12 cellular contexts compared by ENCODE assay signal in the genomic region with DNA sequence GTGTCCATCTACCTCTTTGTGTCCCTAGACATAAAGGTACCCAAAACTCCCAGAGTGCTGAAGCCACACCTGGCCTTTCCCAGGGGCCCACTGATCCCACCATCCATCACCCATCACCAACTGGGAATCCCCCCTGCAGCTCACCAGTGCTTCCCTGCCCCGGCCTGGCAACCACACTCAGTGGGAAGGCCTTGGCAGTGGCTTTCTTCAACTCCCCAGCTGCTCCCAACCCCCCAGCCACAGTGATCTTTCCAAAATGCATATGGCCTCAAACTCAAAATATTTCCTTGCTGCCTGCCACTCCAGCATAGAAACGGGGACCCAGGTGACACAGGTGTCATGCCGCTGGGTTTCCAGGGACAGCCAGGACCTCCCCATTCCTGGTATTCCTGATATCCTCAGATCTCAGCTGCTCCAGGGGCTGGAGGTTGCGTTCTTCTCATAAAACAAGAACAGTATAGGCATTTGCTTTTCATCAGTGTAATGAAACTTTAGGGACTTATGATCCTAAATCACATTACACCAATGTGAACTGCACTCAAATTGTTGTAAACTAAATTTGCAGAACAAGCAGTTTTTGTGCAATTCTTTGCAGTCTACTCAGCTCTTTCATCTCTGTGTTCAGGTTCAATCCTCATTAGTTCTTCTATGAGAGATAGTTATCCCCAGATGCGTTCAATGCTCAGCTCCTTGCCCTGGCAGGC. TPM values are rescaled to one million over a fixed set of nuclear protein-coding genes. Genes with fewer than 3 reads are reported as not detected.
DNase-seq lines count a peak whose midpoint lies in the region; ATAC-seq, FAIRE-seq and TF ChIP-seq lines count a peak whose summit lies in the region.
"Had no signal": no experiment of that assay in that cellular context is flagged by ENCODE, and none has a peak within 500 bp of the region (broad histone marks: within the 10 kb centered on the region; RNA-seq: fewer than 3 reads in every experiment).

No MANE protein-coding gene starts in this region.

- no TSS peak for BruUV-seq in HepG2 (replicated peaks; lab: Mats Ljungman, UMichigan)

- H2AK5ac ChIP-seq in mesenchymal stem cell (ENCODE audit: low read length, severe bottlenecking) = no peak overlapping the region

- H3K27ac ChIP-seq in HepG2 (ENCODE audit: extremely low read length, insufficient read depth, low read length) (no peak overlapping the region), right lobe of liver (no peak overlapping the region), mesenchymal stem cell (ENCODE audit: low read length, poor library complexity, severe bottlenecking) (no peak overlapping the region)

- H2AFZ ChIP-seq in HepG2 (ENCODE audit: low read length) = no peak overlapping the region
- H2AFZ ChIP-seq in mesenchymal stem cell (ENCODE audit: low read depth, low read length) = no peak overlapping the region

- H3K36me3 ChIP-seq in HepG2 (replicated peaks in 1 of 2; ENCODE audit: control insufficient read depth in 1 of 2, insufficient read depth in 2 of 2, low read length in 2 of 2) (no peaks in the 10 kb centered on the region), right lobe of liver (no peaks in the 10 kb centered on the region), mesenchymal stem cell (ENCODE audit: control insufficient read depth in 1 of 2, insufficient read depth in 2 of 2, low read depth in 1 of 2, low read length in 2 of 2) (no peaks in the 10 kb centered on the region)

- no peak overlapping the region for H3K4ac ChIP-seq in mesenchymal stem cell (ENCODE audit: low read depth in 1 of 2, low read length in 2 of 2)

- in situ Hi-C loops in HepG2 (cut with HindIII; ENCODE audit: extremely low pct_ligation_motif_present, low pct_unique_long_range_greater_than_20kb) = no loop called here

- no peak overlapping the region for H4K8ac ChIP-seq in mesenchymal stem cell (ENCODE audit: low read length)

- peaks cover 12 to 82% of the 10 kb centered on the region in 2 experiments; a peak in 4 of 5 replicates for H3K27me3 ChIP-seq in HepG2 (ENCODE audit: control insufficient read depth in 1 of 2, insufficient read depth in 2 of 2, low read length in 2 of 2)
- H3K27me3 ChIP-seq in right lobe of liver = peaks cover 0 to 27% of the 10 kb centered on the region in 2 donors
- H3K27me3 ChIP-seq in mesenchymal stem cell (ENCODE audit: control insufficient read depth in 1 of 2, insufficient read depth in 1 of 2, low read length in 2 of 2) = peaks cover 46 to 92% of the 10 kb centered on the region in 2 experiments

- H3K4me2 ChIP-seq in HepG2 (ENCODE audit: low read depth, low read length) (no peak overlapping the region), mesenchymal stem cell (ENCODE audit: low read length, poor library complexity, severe bottlenecking) (peak overlapping the region; percentile 80)

- POLR2A ChIA-PET in HepG2 (lab: Yijun Ruan, JAX) = no interaction called here
- POLR2A ChIA-PET in activated CD8-positive, alpha-beta T cell treated with anti-CD3 and anti-CD28 coated beads for 36 hours (lab: Charles Lee) = no interaction called here

- no peak for TF ChIP-seq POLR2A in HepG2 (IDR thresholded peaks at IDR 0.05; ENCODE audit: insufficient read depth in 1 of 2, low read depth in 2 of 2, low read length in 2 of 2)
- TF ChIP-seq POLR2A in right lobe of liver (IDR thresholded peaks at IDR 0.05) = no peak

- no peak for DNase-seq in HepG2 (ENCODE audit: low spot score)
- no peak for DNase-seq in right lobe of liver
- no peak for DNase-seq in activated CD8-positive, alpha-beta T cell treated with anti-CD3 and anti-CD28 coated beads for 36 hours
- no peak for DNase-seq in mesenchymal stem cell
- DNase-seq in type B pancreatic cell (ENCODE audit: extremely low spot score, unreplicated experiment) = no peak
- DNase-seq in amygdala (lab: John Stamatoyannopoulos, UW) = no peak
- DNase-seq: C1 segment of cervical spinal cord, GF-D8, PC-3 had no signal

- TF ChIP-seq CTCF in HepG2 (CRISPR knock-in tag; IDR thresholded peaks at IDR 0.05) (no peak), right lobe of liver (IDR thresholded peaks at IDR 0.05) (no peak), type B pancreatic cell (conservative IDR thresholded peaks at IDR 0.05) (no peak)
- no peak for TF ChIP-seq CTCF in activated CD8-positive, alpha-beta T cell treated with anti-CD3 and anti-CD28 coated beads for 36 hours (IDR thresholded peaks at IDR 0.05)

- ATAC-seq in HepG2 (no peak), right lobe of liver (no peak), GM18907 (IDR thresholded peaks at IDR 0.05; ENCODE audit: unreplicated experiment) (no peak), GM18909 (IDR thresholded peaks at IDR 0.05; ENCODE audit: poor library complexity, unreplicated experiment) (no peak)
- ATAC-seq in activated CD8-positive, alpha-beta T cell treated with anti-CD3 and anti-CD28 coated beads for 36 hours = no peak
- ATAC-seq: PC-3 had no signal

- no peak overlapping the region for H2BK12ac ChIP-seq in mesenchymal stem cell (ENCODE audit: low read length in 2 of 2)

- peaks cover 21% of the 10 kb centered on the region for H3K4me1 Mint-ChIP-seq in activated CD8-positive, alpha-beta T cell treated with anti-CD3 and anti-CD28 coated beads for 36 hours (ENCODE audit: low read depth)
- H3K4me1 Mint-ChIP-seq in type B pancreatic cell (ENCODE audit: unreplicated experiment) = peaks cover 18% of the 10 kb centered on the region

- peaks cover 61% of the 10 kb centered on the region for H3K27me3 Mint-ChIP-seq in activated CD8-positive, alpha-beta T cell treated with anti-CD3 and anti-CD28 coated beads for 36 hours
- H3K27me3 Mint-ChIP-seq in type B pancreatic cell = peaks cover 79% of the 10 kb centered on the region

- 21% methylated on average over 5 of the region's 5 CpGs for WGBS in HepG2 (ENCODE audit: low lambda C conversion rate)
- WGBS in right lobe of liver (ENCODE audit: insufficient coverage, low coverage, low lambda C conversion rate, missing lambda C conversion rate) = 96% methylated on average over 3 of the region's 5 CpGs
- WGBS in mesenchymal stem cell = 89% methylated on average over 4 of the region's 5 CpGs

- CTCF ChIA-PET in HepG2 (lab: Yijun Ruan, JAX; ENCODE audit: low intra/inter-chr PET ratio, low total read pairs) = no interaction called here
- CTCF ChIA-PET in activated CD8-positive, alpha-beta T cell treated with anti-CD3 and anti-CD28 coated beads for 36 hours (lab: Charles Lee) = interaction anchor here (4.3 kb wide), 1 partner anchor 28 kb away, joined by 14 read pairs; no protein-coding TSS in a partner anchor

- no peak overlapping the region for H2BK5ac ChIP-seq in mesenchymal stem cell (ENCODE audit: low read depth, low read length, poor library complexity, severe bottlenecking)

- H2BK15ac ChIP-seq in mesenchymal stem cell (ENCODE audit: low read depth, poor library complexity, severe bottlenecking) = peak overlapping the region; percentile 19

- no peaks in the 10 kb centered on the region for H3K79me2 ChIP-seq in HepG2 (ENCODE audit: insufficient read depth, low read length)

- peak overlapping the region; percentile 47 for H3K4me3 Mint-ChIP-seq in activated CD8-positive, alpha-beta T cell treated with anti-CD3 and anti-CD28 coated beads for 36 hours
- H3K4me3 Mint-ChIP-seq in type B pancreatic cell = peak overlapping the region; percentile 84

- no peaks in the 10 kb centered on the region for H3K79me1 ChIP-seq in mesenchymal stem cell (replicated peaks; ENCODE audit: low read length, poor library complexity, severe bottlenecking)

- no peaks in the 10 kb centered on the region for H3K9me3 Mint-ChIP-seq in activated CD8-positive, alpha-beta T cell treated with anti-CD3 and anti-CD28 coated beads for 36 hours
- no peaks in the 10 kb centered on the region for H3K9me3 Mint-ChIP-seq in type B pancreatic cell

- H3K9ac ChIP-seq in HepG2 (ENCODE audit: insufficient read depth, low read depth, low read length) (no peak overlapping the region), mesenchymal stem cell (ENCODE audit: low read length) (no peak overlapping the region)

- H4K20me1 ChIP-seq in HepG2 (ENCODE audit: insufficient read depth, low read length) = no peaks in the 10 kb centered on the region

- TF ChIP-seq RAD21 in HepG2 (CRISPR knock-in tag; IDR thresholded peaks at IDR 0.05) = no peak

- H3K27ac Mint-ChIP-seq in activated CD8-positive, alpha-beta T cell treated with anti-CD3 and anti-CD28 coated beads for 36 hours = no peak overlapping the region
- H3K27ac Mint-ChIP-seq in type B pancreatic cell = peak overlapping the region; percentile 56

- H2BK120ac ChIP-seq in mesenchymal stem cell (ENCODE audit: low read depth, low read length) = no peak overlapping the region

- H3K4me3 ChIP-seq in HepG2 (replicated peaks in 1 of 3; ENCODE audit: insufficient read depth in 1 of 3, low read depth in 2 of 3, low read length in 3 of 3) (no peak overlapping the region), right lobe of liver (no peak overlapping the region), mesenchymal stem cell (ENCODE audit: insufficient read depth in 1 of 2, low read depth in 1 of 2, low read length in 2 of 2) (no peak overlapping the region)

- H3K36me3 Mint-ChIP-seq in activated CD8-positive, alpha-beta T cell treated with anti-CD3 and anti-CD28 coated beads for 36 hours (ENCODE audit: low read depth) = peaks cover 5% of the 10 kb centered on the region
- H3K36me3 Mint-ChIP-seq in type B pancreatic cell = peaks cover 3% of the 10 kb centered on the region

- H3K9me3 ChIP-seq in HepG2 (ENCODE audit: low read length) = no peaks in the 10 kb centered on the region
- no peaks in the 10 kb centered on the region for H3K9me3 ChIP-seq in right lobe of liver
- no peaks in the 10 kb centered on the region for H3K9me3 ChIP-seq in mesenchymal stem cell (ENCODE audit: control insufficient read depth, low read length)

- intact Hi-C loops in HepG2 (cut with micrococcal nuclease; ENCODE audit: unreplicated experiment) = loop anchor here (1.0 kb wide), 1 partner anchor 12 kb away; no protein-coding TSS in a partner anchor
- intact Hi-C loops in right lobe of liver (cut with DNase I) = no loop called here
- intact Hi-C loops in activated CD8-positive, alpha-beta T cell treated with anti-CD3 and anti-CD28 coated beads for 36 hours (cut with micrococcal nuclease) = no loop called here

- peaks cover 37% of the 10 kb centered on the region for H3K4me1 ChIP-seq in HepG2 (ENCODE audit: insufficient read depth, low read length)
- H3K4me1 ChIP-seq in right lobe of liver = peaks cover 0 to 20% (median 0%) of the 10 kb centered on the region in 4 donors
- H3K4me1 ChIP-seq in mesenchymal stem cell (ENCODE audit: control insufficient read depth, insufficient read depth, low read depth, low read length) = peaks cover 41% of the 10 kb centered on the region

- no peak overlapping the region for H3K23ac ChIP-seq in mesenchymal stem cell (ENCODE audit: low read length in 2 of 2)

- no peak for FAIRE-seq in HepG2 (lab: Jason Lieb, UNC)
- FAIRE-seq: frontal cortex had no signal

- H4K91ac ChIP-seq in mesenchymal stem cell (ENCODE audit: low read length) = no peak overlapping the region

- H3K18ac ChIP-seq in mesenchymal stem cell (ENCODE audit: low read depth in 1 of 2, low read length in 2 of 2) = peak overlapping the region in 1 of 2 experiments; percentile 18

- H3K14ac ChIP-seq in mesenchymal stem cell (ENCODE audit: low read length in 2 of 2) = no peak overlapping the region

- TF ChIP-seq EP300 in HepG2 (IDR thresholded peaks at IDR 0.05; ENCODE audit: low read depth in 2 of 2, low read length in 2 of 2) (no peak), HepG2 (CRISPR knock-in tag; IDR thresholded peaks at IDR 0.05; ENCODE audit: borderline replicate concordance) (no peak)

RNA-seq across cellular contexts. Expression of a gene that starts 1.3 kb away (rescaled TPM):
- total RNA-seq in HepG2 (2016; rRNA removed; fragmentation: Illumina TruSeq; extraction: Trizol) (0.02 TPM in 1 of 2 replicates, not detected in the other), right lobe of liver (under 1 TPM in 3 of 6 experiments, not detected in 3; 0.07 to 0.13 (median 0.12) TPM), type B pancreatic cell (ENCODE audit: low replicate concordance) (1.4 and 2.8 TPM in 2 replicates)
- total RNA-seq in HepG2 (2016; cell fraction: cytosol; rRNA removed; fragmentation: Illumina TruSeq; extraction: Trizol; ENCODE audit: low read depth) = not detected in 2 replicates
- 0.06 TPM in 1 of 2 replicates, not detected in the other for total RNA-seq in HepG2 (2016; cell fraction: insoluble cytoplasmic fraction; rRNA removed; fragmentation: Illumina TruSeq; extraction: Trizol)
- total RNA-seq in HepG2 (2016; cell fraction: membrane; rRNA removed; fragmentation: Illumina TruSeq; extraction: Trizol) = 0.06 TPM in 1 of 2 replicates, not detected in the other
- total RNA-seq in HepG2 (2016; cell fraction: nucleus; rRNA removed; fragmentation: Illumina TruSeq; extraction: Trizol) = 0.56 TPM in 1 of 2 replicates, not detected in the other
- 0.05 and 0.13 TPM in 2 replicates for polyA plus RNA-seq in HepG2 (2011; rRNA removed)
- polyA plus RNA-seq in HepG2 (2011; cell fraction: cytosol; rRNA removed) = 0.05 TPM in 1 of 2 replicates, not detected in the other
- 0.05 and 0.19 TPM in 2 replicates for polyA plus RNA-seq in HepG2 (2011; cell fraction: nucleus; rRNA removed)
- 0.07 TPM in 2 replicates for polyA plus RNA-seq in HepG2 (2012)
- polyA plus RNA-seq in HepG2 (2016; cell fraction: cytosol; fragmentation: Illumina TruSeq; extraction: Trizol; ENCODE audit: low read depth) = not detected in 2 replicates
- polyA plus RNA-seq in HepG2 (2016; cell fraction: insoluble cytoplasmic fraction; fragmentation: Illumina TruSeq; extraction: Trizol; ENCODE audit: low read depth) = not detected in 2 replicates
- polyA plus RNA-seq in HepG2 (2016; cell fraction: membrane; fragmentation: Illumina TruSeq; extraction: Trizol; ENCODE audit: low read depth) = not detected in 2 replicates
- polyA plus RNA-seq in HepG2 (2016; cell fraction: nucleus; fragmentation: Illumina TruSeq; extraction: Trizol; ENCODE audit: insufficient read depth, low read depth) = 0.31 TPM in 1 of 2 replicates, not detected in the other
- polyA minus RNA-seq in HepG2 (2011; rRNA and poly(A)+ RNA removed; ENCODE audit: low replicate concordance) = not detected in 2 replicates
- polyA minus RNA-seq in HepG2 (2011; cell fraction: cytosol; rRNA and poly(A)+ RNA removed) = not detected in 2 replicates
- 0.13 TPM in 1 of 2 replicates, not detected in the other for polyA minus RNA-seq in HepG2 (2011; cell fraction: nucleus; rRNA and poly(A)+ RNA removed)
- total RNA-seq in activated CD8-positive, alpha-beta T cell treated with anti-CD3 and anti-CD28 coated beads for 36 hours = not detected
- polyA plus RNA-seq in mesenchymal stem cell (2013, experiment 1 of 2) = 0.04 TPM
- 0.07 TPM for polyA plus RNA-seq in mesenchymal stem cell (2013, experiment 2 of 2)
- total RNA-seq: PC-3 had no signal
